In genomic region chr11:80846979-80847378, GRCh38 we compare ENCODE assay signal across 14 cellular contexts.
DNase-seq lines count a peak whose midpoint lies in the region; ATAC-seq lines count a peak whose summit lies in the region.
"Had no signal": no experiment of that assay in that cellular context is flagged by ENCODE, and none has a peak within 500 bp of the region (broad histone marks: within the 10 kb centered on the region; RNA-seq: fewer than 3 reads in every experiment).

No MANE protein-coding gene starts in this region.

- H3K27ac Mint-ChIP-seq in activated naive CD4-positive, alpha-beta T cell treated with anti-CD3 and anti-CD28 coated beads, Interleukin-2, amount 50 U/mL, for 72 hours: no peak overlapping the region
- no peak overlapping the region for H3K27ac Mint-ChIP-seq in activated naive CD4-positive, alpha-beta T cell treated with anti-CD3 and anti-CD28 coated beads, Interleukin-2, amount 10 ng/mL, durations not matched to agents 7 days and 5 days
- H3K27ac Mint-ChIP-seq: IgD-negative memory B cell had no signal

- no peaks in the 10 kb centered on the region for H3K36me3 Mint-ChIP-seq in activated naive CD4-positive, alpha-beta T cell treated with anti-CD3 and anti-CD28 coated beads, Interleukin-2, amount 50 U/mL, for 72 hours
- no peaks in the 10 kb centered on the region for H3K36me3 Mint-ChIP-seq in activated naive CD4-positive, alpha-beta T cell treated with anti-CD3 and anti-CD28 coated beads, Interleukin-2, amount 10 ng/mL, durations not matched to agents 7 days and 5 days
- H3K36me3 Mint-ChIP-seq: IgD-negative memory B cell had no signal

- H3K4me1 Mint-ChIP-seq in activated naive CD4-positive, alpha-beta T cell treated with anti-CD3 and anti-CD28 coated beads, Interleukin-2, amount 10 ng/mL, durations not matched to agents 7 days and 5 days: no peaks in the 10 kb centered on the region
- H3K4me1 Mint-ChIP-seq: IgD-negative memory B cell had no signal

- H3K27me3 Mint-ChIP-seq in activated naive CD4-positive, alpha-beta T cell treated with anti-CD3 and anti-CD28 coated beads, Interleukin-2, amount 10 ng/mL, durations not matched to agents 7 days and 5 days: no peaks in the 10 kb centered on the region

- DNase-seq in activated naive CD4-positive, alpha-beta T cell treated with anti-CD3 and anti-CD28 coated beads, Interleukin-2, amount 50 U/mL, for 72 hours (ENCODE audit: low spot score in 2 of 2): no peak
- DNase-seq in activated naive CD4-positive, alpha-beta T cell treated with anti-CD3 and anti-CD28 coated beads, Interleukin-2, amount 10 ng/mL, durations not matched to agents 7 days and 5 days: no peak
- DNase-seq in NCI-H187 treated with DMSO at 0.1 percent for 48 hours (lab: John Stamatoyannopoulos, UW): no peak
- DNase-seq in NCI-H526 (lab: John Stamatoyannopoulos, UW): no peak
- no peak for DNase-seq in HuH-7 (ENCODE audit: low spot score)
- no peak for DNase-seq in stimulated activated CD4-positive, alpha-beta T cell treated with anti-CD3 and anti-CD28 coated beads, Interleukin-1b, Interleukin-23, amount 100 ng/mL, for 48 hours
- DNase-seq: islet precursor cell, NCI-H2107, nucleus accumbens, SIG-M5, trophoblast cell had no signal

- ATAC-seq in activated naive CD4-positive, alpha-beta T cell treated with anti-CD3 and anti-CD28 coated beads, Interleukin-2, amount 50 U/mL, for 72 hours: peak; percentile 63 to 87
- ATAC-seq in HG02610 (IDR thresholded peaks at IDR 0.05; ENCODE audit: unreplicated experiment) (peak; percentile 96), HG03442 (IDR thresholded peaks at IDR 0.05; ENCODE audit: unreplicated experiment) (peak; percentile 95)

- H3K4me3 Mint-ChIP-seq in activated naive CD4-positive, alpha-beta T cell treated with anti-CD3 and anti-CD28 coated beads, Interleukin-2, amount 10 ng/mL, durations not matched to agents 7 days and 5 days: no peak overlapping the region
- H3K4me3 Mint-ChIP-seq: IgD-negative memory B cell had no signal

- CTCF ChIA-PET in activated naive CD4-positive, alpha-beta T cell treated with anti-CD3 and anti-CD28 coated beads, Interleukin-2, amount 10 ng/mL, durations not matched to agents 7 days and 5 days (lab: Charles Lee): no interaction called here

- H3K9me3 Mint-ChIP-seq in activated naive CD4-positive, alpha-beta T cell treated with anti-CD3 and anti-CD28 coated beads, Interleukin-2, amount 50 U/mL, for 72 hours: peaks cover 19 to 23% of the 10 kb centered on the region in 2 donors
- peaks cover 9% of the 10 kb centered on the region for H3K9me3 Mint-ChIP-seq in activated naive CD4-positive, alpha-beta T cell treated with anti-CD3 and anti-CD28 coated beads, Interleukin-2, amount 10 ng/mL, durations not matched to agents 7 days and 5 days
